ENCODE assay signal across 17 cellular contexts in the genomic region with DNA sequence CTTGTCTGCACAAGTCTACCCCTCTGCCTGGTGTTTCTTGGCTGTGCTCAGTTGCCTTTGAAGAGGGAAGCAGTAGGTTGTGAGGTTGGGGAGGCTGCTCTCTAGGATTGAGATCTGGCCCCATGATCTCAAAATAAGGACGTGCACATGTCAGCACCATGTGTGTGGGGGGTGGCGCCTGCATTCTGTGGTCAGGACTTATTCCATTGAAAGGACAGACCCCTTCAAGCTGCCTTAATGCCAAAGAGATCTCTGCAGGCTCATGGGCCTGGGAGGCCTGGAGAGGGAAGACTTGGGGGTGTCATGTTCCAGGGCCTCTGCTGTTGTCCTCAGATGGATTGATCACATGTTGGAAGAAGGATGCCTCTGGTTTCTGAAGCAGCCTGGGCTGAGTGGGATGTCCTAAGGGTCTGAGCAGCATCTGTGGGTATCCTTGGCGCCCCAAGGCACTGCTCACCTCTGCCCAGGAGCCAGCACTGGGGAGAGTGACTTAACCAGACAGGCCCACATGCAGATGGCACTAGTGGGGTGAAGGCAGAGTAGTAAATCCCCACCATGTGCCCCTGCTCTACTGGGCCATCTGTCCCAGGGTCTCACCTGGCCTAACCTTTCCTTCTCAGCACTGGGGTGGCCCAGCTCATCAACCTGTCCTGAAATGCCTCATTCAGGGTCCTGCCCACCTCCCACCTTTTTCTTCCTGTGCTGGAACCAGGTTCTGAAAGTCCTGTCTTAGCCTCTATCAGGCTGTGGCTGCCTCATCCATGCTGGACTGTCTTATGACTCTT.
A peak's percentile ranks its signal among the peaks of the same experiment; 100 is the strongest.
DNase-seq lines count a peak whose midpoint lies in the region; ATAC-seq and TF ChIP-seq lines count a peak whose summit lies in the region.
"Had no signal": no experiment of that assay in that cellular context is flagged by ENCODE, and none has a peak within 500 bp of the region (broad histone marks: within the 10 kb centered on the region; RNA-seq: fewer than 3 reads in every experiment).

No MANE protein-coding gene starts in this region.

- no peak overlapping the region for H3K18ac ChIP-seq in trophoblast cell (ENCODE audit: low read length)

- H3K4me3 ChIP-seq in trophoblast cell (ENCODE audit: low read depth, low read length) = no peak overlapping the region

- no peak overlapping the region for H3K27ac Mint-ChIP-seq in activated naive CD4-positive, alpha-beta T cell treated with anti-CD3 and anti-CD28 coated beads, Interleukin-2, amount 10 ng/mL, durations not matched to agents 7 days and 5 days
- no peak overlapping the region for H3K27ac Mint-ChIP-seq in activated naive CD4-positive, alpha-beta T cell treated with anti-CD3 and anti-CD28 coated beads for 36 hours
- no peak overlapping the region for H3K27ac Mint-ChIP-seq in progenitor cell of endocrine pancreas
- H3K27ac Mint-ChIP-seq: IgD-negative memory B cell had no signal

- no peaks in the 10 kb centered on the region for H3K27me3 ChIP-seq in trophoblast cell (ENCODE audit: insufficient read depth, low read length)

- no peak for ATAC-seq in HG03045 (IDR thresholded peaks at IDR 0.05; ENCODE audit: unreplicated experiment)

- H3K4me3 Mint-ChIP-seq in activated naive CD4-positive, alpha-beta T cell treated with anti-CD3 and anti-CD28 coated beads, Interleukin-2, amount 10 ng/mL, durations not matched to agents 7 days and 5 days = no peak overlapping the region
- no peak overlapping the region for H3K4me3 Mint-ChIP-seq in activated naive CD4-positive, alpha-beta T cell treated with anti-CD3 and anti-CD28 coated beads for 36 hours
- H3K4me3 Mint-ChIP-seq in progenitor cell of endocrine pancreas (ENCODE audit: low read depth) = no peak overlapping the region
- H3K4me3 Mint-ChIP-seq: IgD-negative memory B cell had no signal

- H2AK5ac ChIP-seq in trophoblast cell (ENCODE audit: low read length) = no peak overlapping the region

- no peak overlapping the region for H2BK120ac ChIP-seq in trophoblast cell (ENCODE audit: insufficient read depth, low read length, poor library complexity)

- H2BK12ac ChIP-seq in trophoblast cell (ENCODE audit: low read length) = no peak overlapping the region

- no peak overlapping the region for H4K91ac ChIP-seq in trophoblast cell (ENCODE audit: low read depth, low read length)

- H3K27me3 Mint-ChIP-seq in activated naive CD4-positive, alpha-beta T cell treated with anti-CD3 and anti-CD28 coated beads, Interleukin-2, amount 10 ng/mL, durations not matched to agents 7 days and 5 days = no peaks in the 10 kb centered on the region
- H3K27me3 Mint-ChIP-seq in activated naive CD4-positive, alpha-beta T cell treated with anti-CD3 and anti-CD28 coated beads for 36 hours (ENCODE audit: low read depth) = no peaks in the 10 kb centered on the region
- no peaks in the 10 kb centered on the region for H3K27me3 Mint-ChIP-seq in progenitor cell of endocrine pancreas
- H3K27me3 Mint-ChIP-seq: IgD-negative memory B cell had no signal

- H4K12ac ChIP-seq in trophoblast cell (ENCODE audit: low read depth, low read length) = no peak overlapping the region

- H4K8ac ChIP-seq in trophoblast cell (ENCODE audit: low read depth, low read length) = no peak overlapping the region

- peak; percentile 18 for DNase-seq in activated naive CD4-positive, alpha-beta T cell treated with anti-CD3 and anti-CD28 coated beads, Interleukin-2, amount 10 ng/mL, durations not matched to agents 7 days and 5 days
- no peak for DNase-seq in activated naive CD4-positive, alpha-beta T cell treated with anti-CD3 and anti-CD28 coated beads for 36 hours
- DNase-seq in ecto neural progenitor cell (ENCODE audit: low spot score) (peak; percentile 33), trophoblast cell (no peak), OCI-M1 (lab: John Stamatoyannopoulos, UW) (no peak), progenitor cell of endocrine pancreas (ENCODE audit: low spot score, unreplicated experiment) (no peak)
- DNase-seq: C1 segment of cervical spinal cord, DMS79 treated with DMSO at 0.1 percent for 48 hours, HCEC 1CT, NCI-H1105 treated with DMSO at 0.1 percent for 48 hours, NCI-H1930, NCI-H2171, NCI-H446 treated with DMSO at 0.1 percent for 48 hours, NCI-H748 treated with DMSO at 0.1 percent for 48 hours had no signal

- CTCF ChIA-PET in activated naive CD4-positive, alpha-beta T cell treated with anti-CD3 and anti-CD28 coated beads, Interleukin-2, amount 10 ng/mL, durations not matched to agents 7 days and 5 days (lab: Charles Lee) = no interaction called here
- CTCF ChIA-PET in activated naive CD4-positive, alpha-beta T cell treated with anti-CD3 and anti-CD28 coated beads for 36 hours (lab: Charles Lee) = no interaction called here

- H3K4ac ChIP-seq in trophoblast cell (ENCODE audit: low read depth, low read length) = no peak overlapping the region

- no peak overlapping the region for H3K27ac ChIP-seq in trophoblast cell (ENCODE audit: low read depth, low read length)
- H3K27ac ChIP-seq: HL-60 had no signal

- no peaks in the 10 kb centered on the region for H3K4me1 ChIP-seq in trophoblast cell (ENCODE audit: control insufficient read depth in 1 of 2, insufficient read depth in 2 of 2, low read length in 2 of 2)

- no peaks in the 10 kb centered on the region for H3K36me3 ChIP-seq in trophoblast cell (ENCODE audit: control insufficient read depth in 1 of 2, insufficient read depth in 2 of 2, low read length in 2 of 2)

- intact Hi-C loops in activated naive CD4-positive, alpha-beta T cell treated with anti-CD3 and anti-CD28 coated beads for 36 hours (cut with micrococcal nuclease) = no loop called here

- H3K79me1 ChIP-seq in trophoblast cell (ENCODE audit: low read length) = no peaks in the 10 kb centered on the region

- no peaks in the 10 kb centered on the region for H3K36me3 Mint-ChIP-seq in activated naive CD4-positive, alpha-beta T cell treated with anti-CD3 and anti-CD28 coated beads, Interleukin-2, amount 10 ng/mL, durations not matched to agents 7 days and 5 days
- H3K36me3 Mint-ChIP-seq in activated naive CD4-positive, alpha-beta T cell treated with anti-CD3 and anti-CD28 coated beads for 36 hours (ENCODE audit: low read depth) = no peaks in the 10 kb centered on the region
- H3K36me3 Mint-ChIP-seq in progenitor cell of endocrine pancreas (ENCODE audit: insufficient read depth) = no peaks in the 10 kb centered on the region
- H3K36me3 Mint-ChIP-seq: IgD-negative memory B cell had no signal

- peaks cover 13% of the 10 kb centered on the region for H3K9me3 ChIP-seq in trophoblast cell (ENCODE audit: insufficient read depth, low read depth, low read length)

- H3K9me3 Mint-ChIP-seq in activated naive CD4-positive, alpha-beta T cell treated with anti-CD3 and anti-CD28 coated beads, Interleukin-2, amount 10 ng/mL, durations not matched to agents 7 days and 5 days = peaks cover 2% of the 10 kb centered on the region
- peaks cover 4% of the 10 kb centered on the region for H3K9me3 Mint-ChIP-seq in activated naive CD4-positive, alpha-beta T cell treated with anti-CD3 and anti-CD28 coated beads for 36 hours
- no peaks in the 10 kb centered on the region for H3K9me3 Mint-ChIP-seq in progenitor cell of endocrine pancreas (ENCODE audit: low read depth)
- H3K9me3 Mint-ChIP-seq: IgD-negative memory B cell had no signal

- peak overlapping the region; percentile 30 for H3K9ac ChIP-seq in trophoblast cell (ENCODE audit: low read length)

- no peak overlapping the region for H3K4me2 ChIP-seq in trophoblast cell (ENCODE audit: low read length)

- peak overlapping the region; percentile 41 for H3K23ac ChIP-seq in trophoblast cell (ENCODE audit: low read length)

- no peaks in the 10 kb centered on the region for H3K79me2 ChIP-seq in trophoblast cell (ENCODE audit: control insufficient read depth, insufficient read depth, low read length, poor library complexity)

- H2AFZ ChIP-seq in trophoblast cell (ENCODE audit: insufficient read depth, low read length, poor library complexity) = no peak overlapping the region

- no CpG with 5 or more reads among the region's 3 CpGs for WGBS in trophoblast cell (ENCODE audit: extremely low coverage, insufficient coverage, insufficient read length)

- no peaks in the 10 kb centered on the region for H3K4me1 Mint-ChIP-seq in activated naive CD4-positive, alpha-beta T cell treated with anti-CD3 and anti-CD28 coated beads, Interleukin-2, amount 10 ng/mL, durations not matched to agents 7 days and 5 days
- no peaks in the 10 kb centered on the region for H3K4me1 Mint-ChIP-seq in activated naive CD4-positive, alpha-beta T cell treated with anti-CD3 and anti-CD28 coated beads for 36 hours (ENCODE audit: low read depth)
- H3K4me1 Mint-ChIP-seq in progenitor cell of endocrine pancreas (ENCODE audit: low read depth) = no peaks in the 10 kb centered on the region
- H3K4me1 Mint-ChIP-seq: IgD-negative memory B cell had no signal

- no peak for TF ChIP-seq CTCF in progenitor cell of endocrine pancreas (IDR thresholded peaks at IDR 0.05; ENCODE audit: unreplicated experiment)

- no peak overlapping the region for H2BK5ac ChIP-seq in trophoblast cell (ENCODE audit: low read depth, low read length, poor library complexity)

- no peak overlapping the region for H3K14ac ChIP-seq in trophoblast cell (ENCODE audit: low read length)

Comparison
In these comparisons a context has a peak if more than half of its experiments do, and no peak if none do; other contexts are left out.
1. DNase-seq: peak in activated naive CD4-positive, alpha-beta T cell treated with anti-CD3 and anti-CD28 coated beads, Interleukin-2, amount 10 ng/mL, durations not matched to agents 7 days and 5 days (single experiment) and ecto neural progenitor cell (single experiment); none in activated naive CD4-positive, alpha-beta T cell treated with anti-CD3 and anti-CD28 coated beads for 36 hours (single experiment), trophoblast cell (0 of 2), OCI-M1 (single experiment) and progenitor cell of endocrine pancreas (single experiment).